Comparison of ENCODE assay signal across 8 cellular contexts in genomic region chr13:23467048-23467931, GRCh38. TPM values are rescaled to one million over a fixed set of nuclear protein-coding genes. Genes with fewer than 3 reads are reported as not detected.
A peak's percentile ranks its signal among the peaks of the same experiment; 100 is the strongest.
DNase-seq lines count a peak whose midpoint lies in the region; ATAC-seq and TF ChIP-seq lines count a peak whose summit lies in the region.

No MANE protein-coding gene starts in this region.

- peak; percentile 2 for ATAC-seq in GM18517 (IDR thresholded peaks at IDR 0.05; ENCODE audit: unreplicated experiment)
- no peak for ATAC-seq in GM18867 (IDR thresholded peaks at IDR 0.05; ENCODE audit: unreplicated experiment)

- in situ Hi-C loops in SK-MEL-5 (cut with HindIII; ENCODE audit: low pct_unique_long_range_greater_than_20kb, low sequenced_read_pairs), result no loop called here

- no peaks in the 10 kb centered on the region for H3K27me3 ChIP-seq in right atrium auricular region
- H3K27me3 ChIP-seq in subcutaneous abdominal adipose tissue (ENCODE audit: control insufficient read depth in 5 of 5, insufficient read depth in 4 of 5, low read length in 5 of 5), result no peaks in the 10 kb centered on the region

- no peak overlapping the region for H3K4me3 Mint-ChIP-seq in T-helper 2 cell treated with Interferon-gamma antibody and Interleukin-4, amounts not matched to agents 5 μg/mL and 100 μg/mL, for 36 hours

- H3K27ac Mint-ChIP-seq in T-helper 2 cell treated with Interferon-gamma antibody and Interleukin-4, amounts not matched to agents 5 μg/mL and 100 μg/mL, for 36 hours, result no peak overlapping the region

- H3K27ac ChIP-seq in right atrium auricular region (peak overlapping the region; percentile 86 to 90), subcutaneous abdominal adipose tissue (ENCODE audit: low read depth, low read length) (no peak overlapping the region)

- H3K36me3 ChIP-seq in right atrium auricular region (no peaks in the 10 kb centered on the region), subcutaneous abdominal adipose tissue (ENCODE audit: control insufficient read depth in 5 of 5, insufficient read depth in 5 of 5, low read length in 5 of 5) (no peaks in the 10 kb centered on the region)

- DNase-seq in SK-MEL-5 (ENCODE audit: low read depth, low spot score), result peak; percentile 82
- DNase-seq in right atrium auricular region (ENCODE audit: low spot score), result no peak
- DNase-seq in pons (ENCODE audit: low spot score), result no peak
- DNase-seq in T-helper 2 cell treated with Interferon-gamma antibody and Interleukin-4, amounts not matched to agents 5 μg/mL and 100 μg/mL, for 36 hours (ENCODE audit: low spot score), result no peak
- DNase-seq in DMS153 treated with DMSO at 0.1 percent for 48 hours (lab: John Stamatoyannopoulos, UW; ENCODE audit: unreplicated experiment), result no peak

- H3K36me3 Mint-ChIP-seq in T-helper 2 cell treated with Interferon-gamma antibody and Interleukin-4, amounts not matched to agents 5 μg/mL and 100 μg/mL, for 36 hours (ENCODE audit: low read depth), result no peaks in the 10 kb centered on the region

- H3K4me1 Mint-ChIP-seq in T-helper 2 cell treated with Interferon-gamma antibody and Interleukin-4, amounts not matched to agents 5 μg/mL and 100 μg/mL, for 36 hours (ENCODE audit: low read depth), result peaks cover 17% of the 10 kb centered on the region

- peaks cover 41% of the 10 kb centered on the region for H3K27me3 Mint-ChIP-seq in T-helper 2 cell treated with Interferon-gamma antibody and Interleukin-4, amounts not matched to agents 5 μg/mL and 100 μg/mL, for 36 hours (ENCODE audit: low read depth)

- TF ChIP-seq CTCF in right atrium auricular region (IDR thresholded peaks at IDR 0.05), result no peak

- H3K9me3 ChIP-seq in right atrium auricular region (no peaks in the 10 kb centered on the region), subcutaneous abdominal adipose tissue (ENCODE audit: control insufficient read depth in 5 of 5, low read length in 5 of 5) (no peaks in the 10 kb centered on the region)

- no peak overlapping the region for H3K4me3 ChIP-seq in right atrium auricular region
- H3K4me3 ChIP-seq in subcutaneous abdominal adipose tissue (ENCODE audit: low read depth in 1 of 5, low read length in 5 of 5), result no peak overlapping the region

- no peaks in the 10 kb centered on the region for H3K9me3 Mint-ChIP-seq in T-helper 2 cell treated with Interferon-gamma antibody and Interleukin-4, amounts not matched to agents 5 μg/mL and 100 μg/mL, for 36 hours

- H3K4me1 ChIP-seq in right atrium auricular region (peaks cover 0 to 24% of the 10 kb centered on the region in 2 donors), subcutaneous abdominal adipose tissue (ENCODE audit: control insufficient read depth in 5 of 5, insufficient read depth in 5 of 5, low read length in 5 of 5) (peaks cover 0 to 20% (median 18%) of the 10 kb centered on the region in 5 donors)

- H3K9ac ChIP-seq in subcutaneous abdominal adipose tissue (ENCODE audit: low read length in 5 of 5), result peak overlapping the region in 3 of 5 donors; percentile 57 to 66 (median 57)

RNA-seq across cellular contexts. Expression of gene SACS, which starts 33.8 kb away (rescaled TPM):
- 41.0 and 44.8 TPM in 2 replicates for total RNA-seq in SK-MEL-5 (2014; rRNA removed; shearing (Covaris generic))
- 15.0 and 17.7 TPM in 2 replicates for polyA plus RNA-seq in SK-MEL-5 (2015; cell fraction: cytosol; rRNA removed)
- polyA plus RNA-seq in SK-MEL-5 (2015; cell fraction: nucleus; rRNA removed), result 90.1 and 114 TPM in 2 replicates
- total RNA-seq in right atrium auricular region, result 10 to 100 TPM; 15.2 to 29.2 TPM
